ENCODE assay signal across 22 cellular contexts in genomic region chr6:111269401-111269970, GRCh38.
DNase-seq lines count a peak whose midpoint lies in the region; ATAC-seq and TF ChIP-seq lines count a peak whose summit lies in the region.
"Had no signal": no experiment of that assay in that cellular context is flagged by ENCODE, and none has a peak within 500 bp of the region (broad histone marks: within the 10 kb centered on the region; RNA-seq: fewer than 3 reads in every experiment).

No MANE protein-coding gene starts in this region.

- dilution Hi-C loops in IMR-90 (cut with HindIII; ENCODE audit: low sequenced_read_pairs, unreplicated experiment) = no loop called here

- H2BK5ac ChIP-seq in IMR-90 (ENCODE audit: low read depth, low read length, poor library complexity, severe bottlenecking) = no peak overlapping the region

- H3K18ac ChIP-seq in IMR-90 (ENCODE audit: low read depth, low read length) = no peak overlapping the region

- TF ChIP-seq CTCF in IMR-90 (conservative IDR thresholded peaks at IDR 0.05; ENCODE audit: low read depth, low read length) (no peak), astrocyte of the cerebellum (IDR thresholded peaks at IDR 0.05; ENCODE audit: low read depth, low read length, missing control alignments) (peak; percentile 20), fibroblast of the aortic adventitia (IDR thresholded peaks at IDR 0.05; ENCODE audit: insufficient read depth, low read length) (no peak)

- H3K79me1 ChIP-seq in IMR-90 (ENCODE audit: low read depth in 1 of 2, low read length in 2 of 2) = peaks cover 34 to 60% of the 10 kb centered on the region in 2 experiments

- H2BK120ac ChIP-seq in IMR-90 (ENCODE audit: low read depth, low read length) = no peak overlapping the region

- peaks cover 20% of the 10 kb centered on the region for H3K36me3 ChIP-seq in IMR-90 (ENCODE audit: control insufficient read depth, insufficient read depth, low read length)
- H3K36me3 ChIP-seq in HAP-1 (replicated peaks) = peaks cover 59% of the 10 kb centered on the region

- no peak overlapping the region for H4K5ac ChIP-seq in IMR-90 (ENCODE audit: low read depth, low read length)

- H3K4ac ChIP-seq in IMR-90 (ENCODE audit: low read depth, low read length) = no peak overlapping the region

- POLR2A ChIA-PET in IMR-90 (lab: Charles Lee; ENCODE audit: unreplicated experiment) = no interaction called here

- H3K23ac ChIP-seq in IMR-90 (ENCODE audit: low read depth, low read length) = no peak overlapping the region

- no peak overlapping the region for H2BK20ac ChIP-seq in IMR-90 (ENCODE audit: low read depth, low read length)

- peaks cover 3% of the 10 kb centered on the region for H3K9me1 ChIP-seq in IMR-90 (ENCODE audit: insufficient read depth, low read length)

- no peak overlapping the region for H3K4me2 ChIP-seq in IMR-90 (ENCODE audit: low read depth, low read length)
- H3K4me2 ChIP-seq: A549 had no signal

- BruUV-seq in IMR-90 (replicated peaks; lab: Mats Ljungman, UMichigan) = no TSS peak

- intact Hi-C loops in IMR-90 (cut with micrococcal nuclease) = no loop called here

- no peak overlapping the region for H3K4me3 ChIP-seq in IMR-90 (ENCODE audit: insufficient read depth, low read depth, low read length)
- H3K4me3 ChIP-seq in astrocyte of the cerebellum (ENCODE audit: low read depth, low read length) = no peak overlapping the region
- no peak overlapping the region for H3K4me3 ChIP-seq in fibroblast of the aortic adventitia (ENCODE audit: low read depth, low read length)
- no peak overlapping the region for H3K4me3 ChIP-seq in HAP-1
- H3K4me3 ChIP-seq: A549, SK-N-MC had no signal

- H2BK15ac ChIP-seq in IMR-90 (ENCODE audit: low read depth, low read length) = no peak overlapping the region

- H2AFZ ChIP-seq in IMR-90 (replicated peaks; ENCODE audit: low read length, poor library complexity) = no peak overlapping the region

- CTCF ChIA-PET in IMR-90 (lab: Yijun Ruan, JAX) = interaction anchor here (1.0 kb wide), 1 partner anchor 10 kb away, joined by 4 read pairs; a partner anchor contains a TSS

- H3K4me1 ChIP-seq in IMR-90 (ENCODE audit: control insufficient read depth, insufficient read depth, low read length) (peaks cover 3% of the 10 kb centered on the region; the same call in 1 of the 2 replicates), HAP-1 (no peaks in the 10 kb centered on the region)
- H3K4me1 ChIP-seq: A549 had no signal

- H3K9ac ChIP-seq in IMR-90 (ENCODE audit: low read depth, low read length) = no peak overlapping the region

- H3K56ac ChIP-seq in IMR-90 (ENCODE audit: extremely low read depth, insufficient read depth, low read length) = no peak overlapping the region

- no peak overlapping the region for H2AK9ac ChIP-seq in IMR-90 (replicated peaks; ENCODE audit: low read depth, low read length, poor library complexity)

- no peak overlapping the region for H4K8ac ChIP-seq in IMR-90 (ENCODE audit: low read depth in 2 of 2, low read length in 2 of 2)

- no peak for TF ChIP-seq RAD21 in IMR-90 (IDR thresholded peaks at IDR 0.05; ENCODE audit: low read length)

- H3K14ac ChIP-seq in IMR-90 (replicated peaks; ENCODE audit: low read depth, low read length) = no peak overlapping the region; the same call in 1 of the 2 replicates

- H3K27me3 ChIP-seq in IMR-90 (ENCODE audit: control insufficient read depth, insufficient read depth, low read length) = no peaks in the 10 kb centered on the region
- H3K27me3 ChIP-seq in HAP-1 (ENCODE audit: low read depth) = no peaks in the 10 kb centered on the region

- no peak overlapping the region for H3K27ac ChIP-seq in IMR-90 (ENCODE audit: insufficient read depth, low read length)
- H3K27ac ChIP-seq: A549, HL-60, RWPE1, SK-N-MC had no signal

- no peak overlapping the region for H4K91ac ChIP-seq in IMR-90 (ENCODE audit: insufficient read depth, low read depth, low read length)

- peaks cover 10% of the 10 kb centered on the region; the same call in 1 of the 2 replicates for H4K20me1 ChIP-seq in IMR-90 (ENCODE audit: insufficient read depth, low read length)

- peaks cover 7% of the 10 kb centered on the region for H3K9me3 ChIP-seq in IMR-90 (ENCODE audit: control insufficient read depth, insufficient read depth, low read length)
- no peaks in the 10 kb centered on the region for H3K9me3 ChIP-seq in HAP-1
- H3K9me3 ChIP-seq: A549 had no signal

- in situ Hi-C loops in IMR-90 (cut with MboI; ENCODE audit: low sequenced_read_pairs) = loop anchor here (10.0 kb wide), 1 partner anchor 195 kb away; no protein-coding TSS in a partner anchor
- in situ Hi-C loops in astrocyte of the cerebellum (cut with HindIII; ENCODE audit: low sequenced_read_pairs) = no loop called here
- in situ Hi-C loops in HAP-1 (cut with MboI; ENCODE audit: low sequenced_read_pairs) = no loop called here

- H2AK5ac ChIP-seq in IMR-90 (ENCODE audit: low read depth, low read length) = no peak overlapping the region

- TF ChIP-seq POLR2A in IMR-90 (IDR thresholded peaks at IDR 0.05; ENCODE audit: low read depth, low read length) = no peak

- DNase-seq in ELR (ENCODE audit: low read depth) (peak; percentile 48), IMR-90 (peak; percentile 41), astrocyte of the cerebellum (ENCODE audit: low read depth) (no peak), fibroblast of the aortic adventitia (ENCODE audit: low read depth) (peak; percentile 25), NOMO-1 (lab: John Stamatoyannopoulos, UW; ENCODE audit: unreplicated experiment in 2 of 2) (no peak), HAP-1 (ENCODE audit: low spot score in 2 of 2) (no peak)
- DNase-seq: CD4-positive, CD25-positive, alpha-beta regulatory T cell; EL; H7; KG1; MV-4-11; NCI-H1105 treated with DMSO at 0.1 percent for 48 hours; NCI-H2081; NCI-H446 treated with DMSO at 0.1 percent for 48 hours; NCI-H526 treated with DMSO at 0.1 percent for 48 hours; SHP77 treated with DMSO at 0.1 percent for 48 hours had no signal

- ATAC-seq in IMR-90 (ENCODE audit: low read depth) = no peak
- ATAC-seq in GM21529 (IDR thresholded peaks at IDR 0.05; ENCODE audit: unreplicated experiment) = no peak
- no peak for ATAC-seq in HG03460 (IDR thresholded peaks at IDR 0.05; ENCODE audit: unreplicated experiment)
- ATAC-seq: A549 had no signal

- WGBS in IMR-90 (ENCODE audit: extremely low coverage in 2 of 2, insufficient read length in 1 of 2), 2 experiments = no CpG with 5 or more reads among the region's 1 CpG

TF ChIP-seq in IMR-90, 13 proteins besides CTCF, POLR2A, EP300 and RAD21:
- TF ChIP-seq RCOR1 (IDR thresholded peaks at IDR 0.05; ENCODE audit: insufficient replicate concordance, low read length) (no peak), NFE2L2 (IDR thresholded peaks at IDR 0.05; ENCODE audit: low read depth, low read length) (no peak), FOS (IDR thresholded peaks at IDR 0.05; ENCODE audit: low read depth, low read length) (no peak), SMC3 (IDR thresholded peaks at IDR 0.05; ENCODE audit: low read depth, low read length) (no peak), CEBPB (IDR thresholded peaks at IDR 0.05; ENCODE audit: low read depth, low read length) (no peak), MXI1 (IDR thresholded peaks at IDR 0.05; ENCODE audit: borderline replicate concordance, low read depth, low read length) (no peak), RFX5 (IDR thresholded peaks at IDR 0.05; ENCODE audit: low read depth, low read length) (no peak), CHD1 (IDR thresholded peaks at IDR 0.05; ENCODE audit: low read depth, low read length) (no peak), MAFK (IDR thresholded peaks at IDR 0.05; ENCODE audit: low read depth, low read length) (no peak), MAZ (IDR thresholded peaks at IDR 0.05; ENCODE audit: borderline replicate concordance, low read depth, low read length) (no peak), BHLHE40 (IDR thresholded peaks at IDR 0.05; ENCODE audit: low read depth, low read length) (no peak), ELK1 (IDR thresholded peaks at IDR 0.05; ENCODE audit: borderline replicate concordance, low read depth, low read length) (no peak)
- TF ChIP-seq, protein P1, sequence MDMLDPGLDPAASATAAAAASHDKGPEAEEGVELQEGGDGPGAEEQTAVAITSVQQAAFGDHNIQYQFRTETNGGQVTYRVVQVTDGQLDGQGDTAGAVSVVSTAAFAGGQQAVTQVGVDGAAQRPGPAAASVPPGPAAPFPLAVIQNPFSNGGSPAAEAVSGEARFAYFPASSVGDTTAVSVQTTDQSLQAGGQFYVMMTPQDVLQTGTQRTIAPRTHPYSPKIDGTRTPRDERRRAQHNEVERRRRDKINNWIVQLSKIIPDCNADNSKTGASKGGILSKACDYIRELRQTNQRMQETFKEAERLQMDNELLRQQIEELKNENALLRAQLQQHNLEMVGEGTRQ (IDR thresholded peaks at IDR 0.05; ENCODE audit: low read depth, low read length) = no peak
TF ChIP-seq in IMR-90: peak in this region for 0.

Comparison
In these comparisons a context has a peak if more than half of its experiments do, and no peak if none do; other contexts are left out.
1. DNase-seq: peak in ELR (single experiment), IMR-90 (single experiment) and fibroblast of the aortic adventitia (single experiment); none in astrocyte of the cerebellum (single experiment), NOMO-1 (0 of 2) and HAP-1 (0 of 2).